In genomic region chr17:43233307-43233706, GRCh38 we compare ENCODE assay signal across 5 cellular contexts. TPM values are rescaled to one million over a fixed set of nuclear protein-coding genes. Genes with fewer than 3 reads are reported as not detected.
"Had no signal": no experiment of that assay in that cellular context is flagged by ENCODE, and none has a peak within 500 bp of the region (broad histone marks: within the 10 kb centered on the region; RNA-seq: fewer than 3 reads in every experiment).

No MANE protein-coding gene starts in this region.

RNA-seq across cellular contexts. Expression of gene RNU2-1, which starts 0.5 kb away (rescaled TPM):
- total RNA-seq: H4, H7, HepG2, HT1080 had no signal
- polyA plus RNA-seq: HepG2, IgD-negative memory B cell had no signal

RNA-seq across cellular contexts. Expression of gene CCDC200, which starts 4.9 kb away (rescaled TPM):
- total RNA-seq: H4, H7, HepG2, HT1080 had no signal
- polyA plus RNA-seq: HepG2 had no signal
